ENCODE assay signal across 20 cellular contexts in the genomic region with DNA sequence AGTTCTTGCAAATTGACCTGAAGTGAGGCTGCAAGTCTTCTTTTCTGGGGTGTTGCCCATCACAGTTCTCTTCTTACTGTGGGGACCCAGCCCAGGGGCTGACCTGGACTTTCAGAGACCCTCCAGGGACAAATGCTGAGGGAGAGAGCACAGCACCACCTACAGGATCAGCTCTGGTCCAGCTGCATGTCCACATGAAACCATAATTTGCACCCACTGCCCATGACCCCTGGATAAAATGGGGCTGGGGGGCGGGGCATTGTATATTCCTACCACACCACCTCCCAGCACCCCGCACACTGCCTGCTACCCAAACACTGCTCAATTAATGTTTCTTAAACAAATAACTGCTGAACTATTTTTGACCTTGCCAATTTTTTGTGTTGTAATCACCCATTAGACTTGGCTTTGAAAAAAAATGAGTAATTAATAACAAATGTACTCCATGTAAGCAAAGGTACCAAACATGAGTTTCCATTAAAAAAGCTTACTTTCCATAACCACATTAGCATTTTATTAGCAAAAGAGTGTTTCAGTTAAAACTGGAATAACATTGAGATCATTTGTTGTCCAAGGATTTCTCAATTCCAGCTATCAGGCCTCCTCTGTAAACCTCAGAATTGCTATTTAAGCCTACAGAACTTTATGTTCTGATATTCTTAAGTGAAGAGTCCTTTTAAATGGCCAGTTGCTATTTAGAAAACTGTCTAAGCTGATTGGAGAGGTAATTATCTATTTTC.
A peak's percentile ranks its signal among the peaks of the same experiment; 100 is the strongest.
DNase-seq lines count a peak whose midpoint lies in the region; ATAC-seq and TF ChIP-seq lines count a peak whose summit lies in the region.
"Had no signal": no experiment of that assay in that cellular context is flagged by ENCODE, and none has a peak within 500 bp of the region (broad histone marks: within the 10 kb centered on the region; RNA-seq: fewer than 3 reads in every experiment).

No MANE protein-coding gene starts in this region.

- peaks cover 0 to 3% of the 10 kb centered on the region in 2 donors for H3K27me3 Mint-ChIP-seq in T-cell
- H3K27me3 Mint-ChIP-seq: CD4-positive, alpha-beta memory T cell had no signal

- H3K18ac ChIP-seq in mesendoderm (ENCODE audit: low read length) = no peak overlapping the region

- H3K27ac ChIP-seq in mesendoderm (ENCODE audit: low read depth, low read length) = no peak overlapping the region
- H3K27ac ChIP-seq: upper lobe of right lung had no signal

- H4K8ac ChIP-seq in mesendoderm (ENCODE audit: low read depth, low read length) = no peak overlapping the region

- no peak overlapping the region for H3K23ac ChIP-seq in mesendoderm (ENCODE audit: low read length)

- no peak overlapping the region for H3K4me3 ChIP-seq in HFF-Myc (replicated peaks; ENCODE audit: low read depth, low read length)
- H3K4me3 ChIP-seq in epithelial cell of proximal tubule (ENCODE audit: low read depth, low read length) = no peak overlapping the region
- H3K4me3 ChIP-seq in mesendoderm (ENCODE audit: low read length) = no peak overlapping the region
- H3K4me3 ChIP-seq: upper lobe of right lung had no signal

- H2BK120ac ChIP-seq in mesendoderm (ENCODE audit: low read depth, low read length) = no peak overlapping the region

- H3K4me1 Mint-ChIP-seq in T-cell = peaks cover 1 to 9% (median 5%) of the 10 kb centered on the region in 3 donors
- H3K4me1 Mint-ChIP-seq: activated CD8-positive, alpha-beta memory T cell treated with anti-CD3 and anti-CD28 coated beads, Interleukin-2, amount 10 ng/mL, durations not matched to agents 7 days and 5 days; memory B cell had no signal

- H3K9ac ChIP-seq in mesendoderm (ENCODE audit: low read length) = no peak overlapping the region

- TF ChIP-seq CTCF in AG09319 (IDR thresholded peaks at IDR 0.05; ENCODE audit: low read depth, low read length) = peak; percentile 7
- peak; percentile 38 for TF ChIP-seq CTCF in HFF-Myc (IDR thresholded peaks at IDR 0.05; ENCODE audit: low read depth, low read length, missing control alignments)
- peak; percentile 29 for TF ChIP-seq CTCF in epithelial cell of proximal tubule (conservative IDR thresholded peaks at IDR 0.05; ENCODE audit: low read depth, low read length)

- H4K5ac ChIP-seq in mesendoderm (ENCODE audit: low read length) = no peak overlapping the region

- peak overlapping the region; percentile 6 for H3K4ac ChIP-seq in mesendoderm (ENCODE audit: low read depth, low read length)

- no peak for ATAC-seq in HG03045 (IDR thresholded peaks at IDR 0.05; ENCODE audit: unreplicated experiment)
- no peak for ATAC-seq in T-cell (replicated peaks in 1 of 4)
- ATAC-seq in GM21447 (IDR thresholded peaks at IDR 0.05; ENCODE audit: unreplicated experiment) = no peak
- ATAC-seq: activated CD4-positive, CD25-positive, alpha-beta regulatory T cell treated with anti-CD3 and anti-CD28 coated beads, Interleukin-2, amount 50 U/mL, for 24 hours; activated CD8-positive, alpha-beta memory T cell treated with anti-CD3 and anti-CD28 coated beads, Interleukin-2, amount 10 ng/mL, durations not matched to agents 7 days and 5 days; natural killer cell treated with Interleukin-12 subunit alpha and Interleukin-12 subunit beta and Interleukin-15 and Interleukin-18, amount 100 ng/mL, for 72 hours; upper lobe of right lung had no signal

- no CpG with 5 or more reads among the region's 2 CpGs for WGBS in mesendoderm (ENCODE audit: extremely low coverage, insufficient coverage, low lambda C conversion rate)

- H2BK5ac ChIP-seq in mesendoderm (ENCODE audit: low read length) = no peak overlapping the region

- no peak overlapping the region for H2AK5ac ChIP-seq in mesendoderm (ENCODE audit: low read length)

- DNase-seq in AG09319 (ENCODE audit: extremely low read depth, low read depth) (no peak), HFF-Myc (ENCODE audit: extremely low read depth, low read depth) (no peak), epithelial cell of proximal tubule (ENCODE audit: low read depth) (no peak), mesendoderm (peak; percentile 43), T-cell (no peak)
- no peak for DNase-seq in stimulated activated naive CD4-positive, alpha-beta T cell (lab: John Stamatoyannopoulos, UW)
- DNase-seq: activated CD8-positive, alpha-beta memory T cell treated with anti-CD3 and anti-CD28 coated beads, Interleukin-2, amount 10 ng/mL, durations not matched to agents 7 days and 5 days; CD4-positive, alpha-beta memory T cell; DMS79 treated with DMSO at 0.1 percent for 48 hours; NCI-H1694; NCI-H345; stimulated activated CD4-positive, alpha-beta T cell treated with anti-CD3 and anti-CD28 coated beads, Interleukin-15, amount 100 ng/mL, for 24 hours; stimulated activated naive CD4-positive, alpha-beta T cell treated with Interleukin-2 at 50 U/mL for 16 hours; upper lobe of right lung had no signal

- H3K79me1 ChIP-seq in mesendoderm (ENCODE audit: low read length) = no peaks in the 10 kb centered on the region

- H3K9me3 Mint-ChIP-seq in T-cell = no peaks in the 10 kb centered on the region
- H3K9me3 Mint-ChIP-seq: CD4-positive, alpha-beta memory T cell; memory B cell; natural killer cell treated with Interleukin-12 subunit alpha and Interleukin-12 subunit beta and Interleukin-15 and Interleukin-18, amount 100 ng/mL, for 72 hours; T-helper 2 cell treated with Interferon-gamma antibody and Interleukin-4, amounts not matched to agents 5 μg/mL and 100 μg/mL, for 36 hours had no signal

- no peaks in the 10 kb centered on the region for H3K36me3 Mint-ChIP-seq in T-cell
- H3K36me3 Mint-ChIP-seq: activated CD8-positive, alpha-beta memory T cell treated with anti-CD3 and anti-CD28 coated beads, Interleukin-2, amount 10 ng/mL, durations not matched to agents 7 days and 5 days; CD4-positive, alpha-beta memory T cell; memory B cell; natural killer cell treated with Interleukin-12 subunit alpha and Interleukin-12 subunit beta and Interleukin-15 and Interleukin-18, amount 100 ng/mL, for 72 hours had no signal

- H3K79me2 ChIP-seq in mesendoderm (ENCODE audit: control insufficient read depth, insufficient read depth, low read length) = no peaks in the 10 kb centered on the region

- POLR2A ChIA-PET in T-cell (lab: Charles Lee) = no interaction called here

- H3K4me1 ChIP-seq in mesendoderm (ENCODE audit: control insufficient read depth, low read depth, low read length) = peaks cover 6% of the 10 kb centered on the region
- H3K4me1 ChIP-seq: upper lobe of right lung had no signal

- no peak overlapping the region for H3K4me3 Mint-ChIP-seq in T-cell
- H3K4me3 Mint-ChIP-seq: activated CD8-positive, alpha-beta memory T cell treated with anti-CD3 and anti-CD28 coated beads, Interleukin-2, amount 10 ng/mL, durations not matched to agents 7 days and 5 days; CD4-positive, alpha-beta memory T cell; memory B cell; natural killer cell treated with Interleukin-12 subunit alpha and Interleukin-12 subunit beta and Interleukin-15 and Interleukin-18, amount 100 ng/mL, for 72 hours; T-helper 2 cell treated with Interferon-gamma antibody and Interleukin-4, amounts not matched to agents 5 μg/mL and 100 μg/mL, for 36 hours had no signal

- no peak overlapping the region for H2BK15ac ChIP-seq in mesendoderm (replicated peaks; ENCODE audit: low read depth)

- no peak overlapping the region for H3K27ac Mint-ChIP-seq in T-cell
- H3K27ac Mint-ChIP-seq: activated CD8-positive, alpha-beta memory T cell treated with anti-CD3 and anti-CD28 coated beads, Interleukin-2, amount 10 ng/mL, durations not matched to agents 7 days and 5 days; memory B cell; natural killer cell treated with Interleukin-12 subunit alpha and Interleukin-12 subunit beta and Interleukin-15 and Interleukin-18, amount 100 ng/mL, for 72 hours; T-helper 2 cell treated with Interferon-gamma antibody and Interleukin-4, amounts not matched to agents 5 μg/mL and 100 μg/mL, for 36 hours had no signal

- H3K36me3 ChIP-seq in mesendoderm (ENCODE audit: control insufficient read depth, insufficient read depth, low read length) = no peaks in the 10 kb centered on the region
- H3K36me3 ChIP-seq: upper lobe of right lung had no signal

- H3K56ac ChIP-seq in mesendoderm (ENCODE audit: low read length) = no peak overlapping the region

- CTCF ChIA-PET in T-cell (lab: Charles Lee) = no interaction called here

- H3K4me2 ChIP-seq in mesendoderm (ENCODE audit: low read length) = no peak overlapping the region

- no peaks in the 10 kb centered on the region for H3K27me3 ChIP-seq in mesendoderm (ENCODE audit: insufficient read depth, low read length, poor library complexity)
- H3K27me3 ChIP-seq: upper lobe of right lung had no signal
